ENCODE assay signal across 8 cellular contexts in the genomic region with DNA sequence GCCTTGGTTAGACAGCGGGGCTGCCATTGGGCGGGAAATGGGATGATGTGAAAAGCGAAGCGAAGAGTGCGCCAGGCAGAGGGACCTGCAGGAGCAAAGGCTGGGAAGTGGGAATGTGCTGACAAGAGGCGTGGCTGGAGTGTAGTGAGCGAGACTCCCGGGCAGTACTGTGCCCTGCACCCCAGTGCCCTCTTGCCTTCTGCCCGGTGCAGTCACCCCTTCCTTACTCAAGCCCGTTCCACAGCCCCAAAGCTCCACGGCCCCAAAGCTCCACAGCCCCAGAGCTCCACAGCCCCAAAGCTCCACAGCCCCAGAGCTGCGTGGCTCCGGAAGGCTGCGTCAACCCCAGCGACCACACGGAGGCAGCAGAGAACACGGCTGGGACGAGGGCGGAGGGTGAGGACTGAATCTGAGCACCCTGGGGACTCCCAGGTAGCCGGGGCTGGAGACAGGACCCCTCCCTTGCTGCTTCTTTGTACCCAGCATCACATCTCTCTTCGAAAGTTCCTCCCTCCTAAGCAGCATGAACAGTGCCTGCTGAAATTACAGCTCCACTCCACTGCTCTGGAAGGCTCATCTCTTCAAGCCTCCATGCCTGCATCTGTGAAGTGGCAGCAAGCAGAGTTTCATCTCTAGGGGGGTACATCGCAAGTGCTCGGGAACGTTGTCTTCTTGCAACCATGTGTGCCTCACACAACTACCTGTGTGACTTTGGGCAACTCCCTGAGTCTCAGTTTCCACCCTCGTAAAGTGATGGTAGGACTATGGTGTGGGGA.
DNase-seq lines count a peak whose midpoint lies in the region; ATAC-seq and TF ChIP-seq lines count a peak whose summit lies in the region.

No MANE protein-coding gene starts in this region.

- H3K27me3 ChIP-seq in lower lobe of right lung (ENCODE audit: low read depth): peaks cover 35% of the 10 kb centered on the region

- DNase-seq in Ammon's horn (ENCODE audit: low spot score): peak; percentile 72
- peak; percentile 46 to 58 for DNase-seq in activated CD4-positive, alpha-beta T cell treated with anti-CD3 and anti-CD28 coated beads for 24 hours (ENCODE audit: low read depth in 2 of 2)
- peak; percentile 60 for DNase-seq in choroid plexus epithelial cell (ENCODE audit: low read depth)
- DNase-seq in lower lobe of right lung: peak; percentile 59
- DNase-seq in stimulated activated CD8-positive, alpha-beta memory T cell treated with anti-CD3 and anti-CD28 coated beads, Interleukin-12 subunit alpha, Interleukin-12 subunit beta, amount 100 ng/mL, for 4 hours (ENCODE audit: low read depth): peak; percentile 26
- DNase-seq in DMS153 treated with DMSO at 0.1 percent for 48 hours (lab: John Stamatoyannopoulos, UW; ENCODE audit: unreplicated experiment): no peak

- TF ChIP-seq EP300 in Ishikawa (IDR thresholded peaks at IDR 0.05; ENCODE audit: borderline replicate concordance): no peak

- H3K4me1 ChIP-seq in lower lobe of right lung: peaks cover 6% of the 10 kb centered on the region

- peak; percentile 96 for TF ChIP-seq RAD21 in Ishikawa (IDR thresholded peaks at IDR 0.05; ENCODE audit: low read depth)

- no peak overlapping the region for H3K27ac ChIP-seq in lower lobe of right lung

- H3K4me3 ChIP-seq in choroid plexus epithelial cell (ENCODE audit: low read depth, low read length): no peak overlapping the region
- H3K4me3 ChIP-seq in lower lobe of right lung: no peak overlapping the region

- TF ChIP-seq CTCF in choroid plexus epithelial cell (conservative IDR thresholded peaks at IDR 0.05; ENCODE audit: low read depth, low read length) (peak; percentile 96), lower lobe of right lung (IDR thresholded peaks at IDR 0.05) (peak; percentile 80)

- intact Hi-C loops in lower lobe of right lung (cut with DNase I): loop anchor here (10.0 kb wide), 1 partner anchor 227 kb away; the partner anchor contains the start of gene WNT7A

- ATAC-seq in GM18867 (IDR thresholded peaks at IDR 0.05; ENCODE audit: unreplicated experiment) (peak; percentile 87), lower lobe of right lung (peak; percentile 75 to 86)

- H3K36me3 ChIP-seq in lower lobe of right lung: no peaks in the 10 kb centered on the region

- H3K9me3 ChIP-seq in lower lobe of right lung: no peaks in the 10 kb centered on the region

TF ChIP-seq in Ishikawa, 13 proteins besides CTCF, POLR2A, EP300 and RAD21:
- TF ChIP-seq ZBTB7A (IDR thresholded peaks at IDR 0.05; ENCODE audit: low read depth) (0 out of 2 replicates have a peak, but pooled peaks have one; percentile 11), USF1 (IDR thresholded peaks at IDR 0.05) (no peak), TEAD4 (IDR thresholded peaks at IDR 0.05) (no peak)
